27 cellular contexts compared by ENCODE assay signal in genomic region chr3:29977360-29977759, GRCh38.
"Had no signal": no experiment of that assay in that cellular context is flagged by ENCODE, and none has a peak within 500 bp of the region (broad histone marks: within the 10 kb centered on the region; RNA-seq: fewer than 3 reads in every experiment).

No MANE protein-coding gene starts in this region.

- FAIRE-seq: small intestine had no signal

- ATAC-seq: activated naive CD4-positive, alpha-beta T cell treated with anti-CD3 and anti-CD28 coated beads, Interleukin-2, amount 50 U/mL, for 72 hours; activated T-cell treated with anti-CD3 and anti-CD28 coated beads, Interleukin-2, amount 50 U/mL, for 72 hours; left lung; mucosa of descending colon; sciatic nerve; stimulated activated memory B cell treated with anti-CD40 and anti-IgM and Interleukin-4, amounts not matched to agents 10 μg/mL and 1 μg/mL and 100 μg/mL, for 72 hours; stimulated activated naive CD8-positive, alpha-beta T cell treated with anti-CD3 and anti-CD28 coated beads, Interleukin-15, amount 100 ng/mL, for 72 hours had no signal

- H3K27me3 ChIP-seq: esophagus squamous epithelium, foreskin keratinocyte, heart left ventricle, left lung, uterus had no signal

- H3K4me3 ChIP-seq: esophagus squamous epithelium, heart left ventricle, left lung, lung, mucosa of descending colon, uterus had no signal

- H3K4me1 ChIP-seq: left lung, uterus had no signal

- H3K9me3 ChIP-seq: esophagus squamous epithelium, mucosa of descending colon had no signal

- H3K36me3 ChIP-seq: esophagus squamous epithelium, heart left ventricle, left lung, uterus had no signal

- DNase-seq: activated CD4-positive, alpha-beta T cell treated with anti-CD3 and anti-CD28 coated beads for 4 hours; activated CD4-positive, alpha-beta T cell treated with anti-CD3 and anti-CD28 coated beads, Interleukin-2, amount 50 U/mL, for 4 hours; activated naive CD4-positive, alpha-beta T cell; activated T-cell treated with anti-CD3 and anti-CD28 coated beads for 4 hours; activated T-cell treated with anti-CD3 and anti-CD28 coated beads, Interleukin-2, amount 50 U/mL, for 72 hours; anterior cingulate cortex; caudate nucleus; endodermal cell; esophagus squamous epithelium; heart left ventricle; left lung; mesendoderm; mucosa of descending colon; small intestine; stimulated activated CD4-positive, alpha-beta T cell treated with anti-CD3 and anti-CD28 coated beads, Interleukin-1b, Interleukin-23, amount 100 ng/mL, for 48 hours; stimulated activated CD4-positive, alpha-beta T cell treated with anti-CD3 and anti-CD28 coated beads, Interleukin-4, amount 100 ng/mL, for 4 hours; stimulated activated CD8-positive, alpha-beta memory T cell treated with anti-CD3 and anti-CD28 coated beads, Interleukin-4, amount 100 ng/mL, for 48 hours; stimulated activated naive CD8-positive, alpha-beta T cell treated with anti-CD3 and anti-CD28 coated beads, Interleukin-15, amount 100 ng/mL, for 72 hours; substantia nigra; T-helper 1 cell; uterus had no signal

- H3K27ac ChIP-seq: epithelial cell of prostate, foreskin keratinocyte, left lung, uterus had no signal
